ENCODE assay signal across 12 cellular contexts in the genomic region with DNA sequence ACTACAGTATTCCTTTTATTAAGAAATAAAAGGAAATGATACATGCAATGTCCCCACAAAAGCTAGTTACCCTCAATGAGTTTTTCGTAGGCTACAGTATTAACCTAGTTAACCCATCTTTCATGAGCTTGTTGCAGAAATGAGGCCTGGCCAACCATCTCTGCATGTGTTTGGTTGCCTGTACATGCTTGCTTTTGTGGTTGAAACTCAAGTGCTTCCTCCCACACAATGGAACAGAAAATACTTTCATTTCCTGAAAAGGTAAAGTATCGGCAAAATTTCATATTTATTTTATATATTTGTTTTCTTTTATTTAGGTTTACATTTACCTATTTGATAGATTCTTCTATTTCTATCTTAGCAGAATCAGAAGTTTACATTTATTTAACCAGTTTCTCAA.
A peak's percentile ranks its signal among the peaks of the same experiment; 100 is the strongest.
DNase-seq lines count a peak whose midpoint lies in the region; ATAC-seq lines count a peak whose summit lies in the region.
"Had no signal": no experiment of that assay in that cellular context is flagged by ENCODE, and none has a peak within 500 bp of the region (broad histone marks: within the 10 kb centered on the region; RNA-seq: fewer than 3 reads in every experiment).

No MANE protein-coding gene starts in this region.

- H3K27ac ChIP-seq in BLaER1, result no peak overlapping the region
- H3K27ac ChIP-seq: ovary had no signal

- H3K36me3 ChIP-seq in BLaER1, result no peaks in the 10 kb centered on the region
- H3K36me3 ChIP-seq: ovary had no signal

- H4K20me1 ChIP-seq in BLaER1, result no peaks in the 10 kb centered on the region; the same call in 1 of the 2 replicates

- peaks cover 7% of the 10 kb centered on the region; the same call in 1 of the 2 replicates for H3K4me1 ChIP-seq in BLaER1

- H3K4me3 ChIP-seq in BLaER1, result no peak overlapping the region
- H3K4me3 ChIP-seq: ovary had no signal

- no peak overlapping the region for H3K9ac ChIP-seq in BLaER1

- ATAC-seq in GM19043 (IDR thresholded peaks at IDR 0.05; ENCODE audit: low read depth, unreplicated experiment) (peak; percentile 98), HG02763 (IDR thresholded peaks at IDR 0.05; ENCODE audit: unreplicated experiment) (peak; percentile 98), HG03558 (IDR thresholded peaks at IDR 0.05; ENCODE audit: extremely low read depth, unreplicated experiment) (peak; percentile 99)
- ATAC-seq: activated CD4-positive, CD25-positive, alpha-beta regulatory T cell treated with anti-CD3 and anti-CD28 coated beads, Interleukin-2, amount 50 U/mL, for 24 hours had no signal

- H3K27me3 ChIP-seq in BLaER1, result no peaks in the 10 kb centered on the region
- H3K27me3 ChIP-seq: ovary had no signal

- H3K4me2 ChIP-seq in BLaER1, result peak overlapping the region; percentile 27; the same call in 1 of the 2 replicates

- DNase-seq in central memory CD4-positive, alpha-beta T cell, result no peak
- DNase-seq in COR-L47 (lab: John Stamatoyannopoulos, UW), result no peak
- DNase-seq in NCI-H69 (lab: John Stamatoyannopoulos, UW), result no peak
- no peak for DNase-seq in NCI-H345 treated with DMSO at 0.1 percent for 48 hours (lab: John Stamatoyannopoulos, UW; ENCODE audit: unreplicated experiment)
- DNase-seq: islet precursor cell, KBM-7, ovary had no signal

- H3K9me3 ChIP-seq in BLaER1, result no peaks in the 10 kb centered on the region
- H3K9me3 ChIP-seq: ovary had no signal
